ENCODE assay signal across 23 cellular contexts in the genomic region with DNA sequence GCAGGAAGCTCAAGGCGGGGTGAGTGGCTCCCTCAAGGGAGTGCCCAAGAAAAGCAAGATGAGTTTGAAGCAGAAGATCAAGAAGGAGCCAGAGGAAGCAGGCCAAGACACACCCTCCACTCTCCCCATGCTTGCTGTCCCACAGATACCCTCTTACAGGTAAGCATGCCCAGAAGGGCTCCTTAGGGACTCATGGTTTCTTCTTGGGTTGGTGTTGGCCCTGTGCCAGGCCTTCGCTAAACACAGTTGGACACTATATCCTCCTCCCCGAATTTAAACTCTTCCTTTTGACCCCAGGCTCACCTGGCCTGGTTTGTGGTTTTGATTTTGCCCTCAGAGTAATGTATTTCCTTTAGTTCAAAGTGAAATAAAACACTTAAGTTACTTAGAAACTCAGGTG. TPM values are rescaled to one million over a fixed set of nuclear protein-coding genes. Genes with fewer than 3 reads are reported as not detected.
A peak's percentile ranks its signal among the peaks of the same experiment; 100 is the strongest.
DNase-seq lines count a peak whose midpoint lies in the region; ATAC-seq, FAIRE-seq and TF ChIP-seq lines count a peak whose summit lies in the region.
"Had no signal": no experiment of that assay in that cellular context is flagged by ENCODE, and none has a peak within 500 bp of the region (broad histone marks: within the 10 kb centered on the region; RNA-seq: fewer than 3 reads in every experiment).

No MANE protein-coding gene starts in this region.

- H4K20me1 ChIP-seq in Loucy (ENCODE audit: insufficient read depth, low read length, poor library complexity, severe bottlenecking), result peaks cover 34% of the 10 kb centered on the region
- H4K20me1 ChIP-seq in K562 (replicated peaks; ENCODE audit: control insufficient read depth, insufficient read depth, low read length), result no peaks in the 10 kb centered on the region

- peak; percentile 48 for DNase-seq in activated naive CD8-positive, alpha-beta T cell treated with anti-CD3 and anti-CD28 coated beads, Interleukin-2, amount 10 ng/mL, durations not matched to agents 7 days and 5 days
- no peak for DNase-seq in activated naive CD8-positive, alpha-beta T cell treated with anti-CD3 and anti-CD28 coated beads for 36 hours
- DNase-seq in K562 (ENCODE audit: extremely low read depth in 1 of 4, low spot score in 3 of 4) (no peak), dermis blood vessel endothelial cell (no peak), GM10248 (ENCODE audit: extremely low spot score) (no peak)
- DNase-seq: activated CD4-positive, alpha-beta T cell treated with anti-CD3 and anti-CD28 coated beads for 36 hours; activated CD8-positive, alpha-beta memory T cell treated with anti-CD3 and anti-CD28 coated beads, Interleukin-2, amount 50 U/mL, for 48 hours; brain microvascular endothelial cell; H9; heart right ventricle; left ventricle myocardium inferior; midbrain; NCI-H1048; NCI-H1930; stimulated activated CD4-positive, alpha-beta T cell treated with anti-CD3 and anti-CD28 coated beads, Interleukin-2, amount 100 ng/mL, for 24 hours; thyroid gland had no signal

- peak overlapping the region; percentile 94 for H3K4me2 ChIP-seq in Loucy (ENCODE audit: low read depth, low read length, poor library complexity, severe bottlenecking)
- H3K4me2 ChIP-seq in K562 (ENCODE audit: insufficient read depth, low read length), result no peak overlapping the region

- no peak for TF ChIP-seq POLR2A in K562 (conservative IDR thresholded peaks at IDR 0.05)

- H3K9ac ChIP-seq in Loucy (ENCODE audit: low read depth, low read length, poor library complexity, severe bottlenecking), result no peak overlapping the region
- H3K9ac ChIP-seq in K562 (ENCODE audit: insufficient read depth in 1 of 2, low read depth in 2 of 2, low read length in 2 of 2), result no peak overlapping the region

- H3K79me2 ChIP-seq in Loucy (ENCODE audit: insufficient read depth, low read length), result peaks cover 84% of the 10 kb centered on the region
- H3K79me2 ChIP-seq in K562 (ENCODE audit: control insufficient read depth, insufficient read depth, low read length), result peaks cover 16% of the 10 kb centered on the region

- H3K4me1 ChIP-seq in Loucy (ENCODE audit: insufficient read depth, low read length, poor library complexity, severe bottlenecking), result peaks cover 67% of the 10 kb centered on the region
- H3K4me1 ChIP-seq in K562 (replicated peaks in 1 of 2; ENCODE audit: control insufficient read depth in 2 of 2, insufficient read depth in 2 of 2, low read length in 2 of 2), result peaks cover 2 to 5% of the 10 kb centered on the region in 2 experiments; a peak in 3 of 5 replicates

- in situ Hi-C loops in K562 (cut with MboI), result no loop called here

- H3K9me3 ChIP-seq in Loucy (ENCODE audit: insufficient read depth, low read depth, low read length), result no peaks in the 10 kb centered on the region
- no peaks in the 10 kb centered on the region for H3K9me3 ChIP-seq in K562 (replicated peaks; ENCODE audit: control insufficient read depth, insufficient read depth, low read depth, low read length)
- H3K9me3 ChIP-seq: heart right ventricle, left ventricle myocardium inferior, thyroid gland had no signal

- no peak for ATAC-seq in activated naive CD8-positive, alpha-beta T cell treated with anti-CD3 and anti-CD28 coated beads, Interleukin-2, amount 10 ng/mL, durations not matched to agents 7 days and 5 days (ENCODE audit: low read depth)
- no peak for ATAC-seq in K562
- ATAC-seq in stimulated activated memory B cell treated with anti-CD40 and anti-IgM and Interleukin-4, amounts not matched to agents 10 μg/mL and 1 μg/mL and 100 μg/mL, for 72 hours, result no peak
- no peak for ATAC-seq in GM21423 (IDR thresholded peaks at IDR 0.05; ENCODE audit: unreplicated experiment)
- ATAC-seq: activated CD4-positive, alpha-beta T cell treated with anti-CD3 and anti-CD28 coated beads for 36 hours; heart right ventricle had no signal

- H3K36me3 ChIP-seq in Loucy (ENCODE audit: insufficient read depth, low read length) (peaks cover 17% of the 10 kb centered on the region; the same call in 1 of the 2 replicates), K562 (ENCODE audit: control insufficient read depth, insufficient read depth, low read length) (peaks cover 63% of the 10 kb centered on the region)

- no TSS peak for BruUV-seq in K562 (replicated peaks; lab: Mats Ljungman, UMichigan)

- H2AFZ ChIP-seq in Loucy (ENCODE audit: low read length) (no peak overlapping the region), K562 (ENCODE audit: low read depth, low read length) (no peak overlapping the region)

- TF ChIP-seq RAD21 in K562 (CRISPR knock-in tag; conservative IDR thresholded peaks at IDR 0.05 in 1 of 2, IDR thresholded peaks at IDR 0.05 in 1 of 2), result no peak

- H3K27ac Mint-ChIP-seq in activated naive CD8-positive, alpha-beta T cell treated with anti-CD3 and anti-CD28 coated beads, Interleukin-2, amount 10 ng/mL, durations not matched to agents 7 days and 5 days, result peak overlapping the region; percentile 32
- no peak overlapping the region for H3K27ac Mint-ChIP-seq in activated naive CD8-positive, alpha-beta T cell treated with anti-CD3 and anti-CD28 coated beads for 36 hours
- H3K27ac Mint-ChIP-seq in stimulated activated memory B cell treated with anti-CD40 and anti-IgM and Interleukin-4, amounts not matched to agents 10 μg/mL and 1 μg/mL and 100 μg/mL, for 72 hours, result peak overlapping the region; percentile 23
- H3K27ac Mint-ChIP-seq: activated CD4-positive, alpha-beta T cell treated with anti-CD3 and anti-CD28 coated beads for 36 hours; H9 had no signal

- FAIRE-seq in K562 (lab: Jason Lieb, UNC), result no peak
- FAIRE-seq: endothelial cell of umbilical vein, RCC 7860 had no signal

- no peak for TF ChIP-seq CTCF in Loucy (conservative IDR thresholded peaks at IDR 0.05; ENCODE audit: low read length)
- TF ChIP-seq CTCF in K562 (IDR thresholded peaks at IDR 0.05 in 2 of 3, conservative IDR thresholded peaks at IDR 0.05 in 1 of 3; ENCODE audit: insufficient read depth in 2 of 3, low read depth in 1 of 3, low read length in 3 of 3), result no peak
- TF ChIP-seq CTCF in GM10248 (IDR thresholded peaks at IDR 0.05; ENCODE audit: control extremely low read depth, extremely low read depth, low read depth, missing control alignments), result no peak

- H3K9me1 ChIP-seq in K562 (ENCODE audit: control insufficient read depth, insufficient read depth, low read length), result no peaks in the 10 kb centered on the region

- H3K36me3 Mint-ChIP-seq in activated naive CD8-positive, alpha-beta T cell treated with anti-CD3 and anti-CD28 coated beads, Interleukin-2, amount 10 ng/mL, durations not matched to agents 7 days and 5 days, result peaks cover 51% of the 10 kb centered on the region
- peaks cover 70% of the 10 kb centered on the region for H3K36me3 Mint-ChIP-seq in activated naive CD8-positive, alpha-beta T cell treated with anti-CD3 and anti-CD28 coated beads for 36 hours
- peaks cover 65% of the 10 kb centered on the region for H3K36me3 Mint-ChIP-seq in stimulated activated memory B cell treated with anti-CD40 and anti-IgM and Interleukin-4, amounts not matched to agents 10 μg/mL and 1 μg/mL and 100 μg/mL, for 72 hours

- peaks cover 10% of the 10 kb centered on the region for H3K27me3 Mint-ChIP-seq in activated naive CD8-positive, alpha-beta T cell treated with anti-CD3 and anti-CD28 coated beads, Interleukin-2, amount 10 ng/mL, durations not matched to agents 7 days and 5 days
- no peaks in the 10 kb centered on the region for H3K27me3 Mint-ChIP-seq in activated naive CD8-positive, alpha-beta T cell treated with anti-CD3 and anti-CD28 coated beads for 36 hours
- H3K27me3 Mint-ChIP-seq in stimulated activated memory B cell treated with anti-CD40 and anti-IgM and Interleukin-4, amounts not matched to agents 10 μg/mL and 1 μg/mL and 100 μg/mL, for 72 hours, result no peaks in the 10 kb centered on the region
- H3K27me3 Mint-ChIP-seq: activated CD4-positive, alpha-beta T cell treated with anti-CD3 and anti-CD28 coated beads for 36 hours had no signal

- H3F3A ChIP-seq in Loucy (ENCODE audit: low read depth), result peaks cover 5% of the 10 kb centered on the region; the same call in 1 of the 2 replicates

- H3K4me1 Mint-ChIP-seq in activated naive CD8-positive, alpha-beta T cell treated with anti-CD3 and anti-CD28 coated beads, Interleukin-2, amount 10 ng/mL, durations not matched to agents 7 days and 5 days, result peaks cover 48% of the 10 kb centered on the region
- H3K4me1 Mint-ChIP-seq in activated naive CD8-positive, alpha-beta T cell treated with anti-CD3 and anti-CD28 coated beads for 36 hours, result peaks cover 57% of the 10 kb centered on the region
- peaks cover 62% of the 10 kb centered on the region for H3K4me1 Mint-ChIP-seq in stimulated activated memory B cell treated with anti-CD40 and anti-IgM and Interleukin-4, amounts not matched to agents 10 μg/mL and 1 μg/mL and 100 μg/mL, for 72 hours

- TF ChIP-seq EP300 in K562 (IDR thresholded peaks at IDR 0.05; ENCODE audit: low read length), result no peak

- 55% methylated on average over 3 of the region's 3 CpGs for WGBS in K562 (ENCODE audit: insufficient coverage, low coverage, missing lambda C conversion rate)

- POLR2A ChIA-PET in activated naive CD8-positive, alpha-beta T cell treated with anti-CD3 and anti-CD28 coated beads, Interleukin-2, amount 10 ng/mL, durations not matched to agents 7 days and 5 days (lab: Charles Lee), result no interaction called here
- POLR2A ChIA-PET in K562 (lab: Yijun Ruan, JAX), result interaction anchor here (0.5 kb wide), 1 partner anchor 201 kb away, joined by 4 read pairs; no protein-coding TSS in a partner anchor
- POLR2A ChIA-PET in GM10248 (lab: Yijun Ruan, JAX), result no interaction called here

- intact Hi-C loops in K562 (cut with micrococcal nuclease), result no loop called here

- no peak overlapping the region for H3K27ac ChIP-seq in K562 (ENCODE audit: extremely low read depth, low read depth, low read length)
- H3K27ac ChIP-seq: brain microvascular endothelial cell, heart right ventricle, left ventricle myocardium inferior, SK-N-MC, skin epidermis, thyroid gland had no signal

- H3K9me3 Mint-ChIP-seq in activated naive CD8-positive, alpha-beta T cell treated with anti-CD3 and anti-CD28 coated beads, Interleukin-2, amount 10 ng/mL, durations not matched to agents 7 days and 5 days, result no peaks in the 10 kb centered on the region
- H3K9me3 Mint-ChIP-seq in activated naive CD8-positive, alpha-beta T cell treated with anti-CD3 and anti-CD28 coated beads for 36 hours, result peaks cover 8% of the 10 kb centered on the region
- no peaks in the 10 kb centered on the region for H3K9me3 Mint-ChIP-seq in stimulated activated memory B cell treated with anti-CD40 and anti-IgM and Interleukin-4, amounts not matched to agents 10 μg/mL and 1 μg/mL and 100 μg/mL, for 72 hours

- CTCF ChIA-PET in K562 (lab: Yijun Ruan, JAX; ENCODE audit: low intra/inter-chr PET ratio) (no interaction called here), GM10248 (lab: Yijun Ruan, JAX) (no interaction called here)

- H3K9me2 ChIP-seq in Loucy (replicated peaks; ENCODE audit: low read depth, low read length), result no peaks in the 10 kb centered on the region

- peak overlapping the region; percentile 70 for H3K4me3 ChIP-seq in Loucy (ENCODE audit: low read length, poor library complexity, severe bottlenecking)
- H3K4me3 ChIP-seq in K562, result no peak overlapping the region
- H3K4me3 ChIP-seq: heart right ventricle, left ventricle myocardium inferior, SK-N-MC, skin epidermis, thyroid gland had no signal

- H3K4me3 Mint-ChIP-seq in activated naive CD8-positive, alpha-beta T cell treated with anti-CD3 and anti-CD28 coated beads, Interleukin-2, amount 10 ng/mL, durations not matched to agents 7 days and 5 days, result peak overlapping the region; percentile 56
- H3K4me3 Mint-ChIP-seq in activated naive CD8-positive, alpha-beta T cell treated with anti-CD3 and anti-CD28 coated beads for 36 hours, result no peak overlapping the region
- no peak overlapping the region for H3K4me3 Mint-ChIP-seq in stimulated activated memory B cell treated with anti-CD40 and anti-IgM and Interleukin-4, amounts not matched to agents 10 μg/mL and 1 μg/mL and 100 μg/mL, for 72 hours
- H3K4me3 Mint-ChIP-seq: activated CD4-positive, alpha-beta T cell treated with anti-CD3 and anti-CD28 coated beads for 36 hours; H9 had no signal

- H3K27me3 ChIP-seq in Loucy (ENCODE audit: insufficient read depth, low read length, poor library complexity, severe bottlenecking) (no peaks in the 10 kb centered on the region), K562 (ENCODE audit: control insufficient read depth in 2 of 2, insufficient read depth in 2 of 2, low read length in 2 of 2) (no peaks in the 10 kb centered on the region)
- H3K27me3 ChIP-seq: brain microvascular endothelial cell, heart right ventricle, thyroid gland had no signal

RNA-seq across cellular contexts. Expression of a gene that starts 5.1 kb away (rescaled TPM):
- total RNA-seq in activated naive CD8-positive, alpha-beta T cell treated with anti-CD3 and anti-CD28 coated beads, Interleukin-2, amount 10 ng/mL, durations not matched to agents 7 days and 5 days, result 10 to 100 TPM; 23.7 to 25.4 TPM
- 10 to 100 TPM; 15.3 to 16.4 TPM for total RNA-seq in activated naive CD8-positive, alpha-beta T cell treated with anti-CD3 and anti-CD28 coated beads for 36 hours
- total RNA-seq in K562 (2011; cell fraction: chromatin; rRNA removed; ENCODE audit: low replicate concordance), result 42.9 and 59.6 TPM in 2 replicates
- total RNA-seq in K562 (2011; cell fraction: nucleolus; rRNA removed), result 23.3 and 37.0 TPM in 2 replicates
- total RNA-seq in K562 (2011; cell fraction: nucleoplasm; rRNA removed), result 28.0 and 31.7 TPM in 2 replicates
- total RNA-seq in K562 (2014; rRNA removed) (6.2 and 7.1 TPM in 2 replicates), K562 (2014; rRNA removed; fragmentation: Illumina TruSeq; extraction: Trizol) (5.4 and 5.6 TPM in 2 replicates), K562 (2015; rRNA removed; fragmentation: Illumina TruSeq; extraction: Trizol) (8.3 and 8.8 TPM in 2 replicates), K562 (2021) (15.7 and 17.4 TPM in 2 replicates), dermis blood vessel endothelial cell (11.6 and 14.9 TPM in 2 replicates)
- polyA plus RNA-seq in K562 (2011; rRNA removed) (8.0 and 9.4 TPM in 2 replicates), K562 (2014; fragmentation: Illumina TruSeq; extraction: Trizol) (17.9 and 19.3 TPM in 2 replicates), K562 (2014; fragmentation: Nextera tagmentation; extraction: Ambion mirVana) (1 to 10 TPM; 2.2 to 2.5 TPM), K562 (2014; rRNA removed) (11.1 and 12.6 TPM in 2 replicates)
- polyA plus RNA-seq in K562 (2011; cell fraction: cytosol; rRNA removed), result 8.8 and 10.7 TPM in 2 replicates
- 18.6 and 33.2 TPM in 2 replicates for polyA plus RNA-seq in K562 (2011; cell fraction: nucleus; rRNA removed)
- 13.0 and 15.4 TPM in 2 replicates for polyA plus RNA-seq in K562 (2012)
- 16.3 and 16.7 TPM in 2 replicates for polyA minus RNA-seq in K562 (2011; rRNA and poly(A)+ RNA removed)
- polyA minus RNA-seq in K562 (2011; cell fraction: cytosol; rRNA and poly(A)+ RNA removed), result 8.3 and 11.7 TPM in 2 replicates
- polyA minus RNA-seq in K562 (2011; cell fraction: nucleus; rRNA and poly(A)+ RNA removed), result 25.2 and 29.1 TPM in 2 replicates
